In the genomic region with DNA sequence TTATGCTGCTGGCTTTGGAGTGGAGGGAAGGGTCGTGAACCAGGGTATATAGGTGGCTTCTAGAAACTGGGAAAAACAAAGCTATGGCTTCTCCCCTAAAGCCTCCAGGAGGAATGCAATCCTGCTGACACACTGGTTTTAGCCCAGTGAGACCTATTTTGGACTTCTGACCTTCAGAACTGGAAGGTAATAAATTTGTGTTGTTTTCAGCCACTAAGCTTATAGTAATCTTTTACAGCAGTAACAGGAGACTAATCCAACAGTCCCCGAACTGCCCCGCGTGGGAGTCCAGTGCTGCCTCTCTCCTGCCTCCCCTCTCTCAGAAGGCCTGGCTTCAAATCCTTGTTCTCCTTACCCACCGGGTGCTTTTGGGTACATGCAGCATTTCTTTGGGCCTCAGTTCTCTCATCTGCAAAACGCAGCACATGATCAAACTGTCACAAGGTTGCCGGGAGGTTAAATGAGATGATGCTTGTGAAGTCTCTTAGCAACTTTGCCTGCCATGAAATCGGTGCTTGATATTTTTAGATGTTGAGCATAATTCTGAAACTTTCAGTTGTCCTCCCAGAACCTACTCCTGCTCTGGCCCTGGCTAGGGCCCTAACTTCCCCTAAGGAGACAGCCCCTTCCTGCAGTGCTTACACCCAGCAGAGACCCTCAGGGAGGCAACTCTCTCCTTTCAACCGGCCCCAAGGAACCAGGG, we compare ENCODE assay signal across 12 cellular contexts.
DNase-seq lines count a peak whose midpoint lies in the region; ATAC-seq, FAIRE-seq and TF ChIP-seq lines count a peak whose summit lies in the region.
"Had no signal": no experiment of that assay in that cellular context is flagged by ENCODE, and none has a peak within 500 bp of the region (broad histone marks: within the 10 kb centered on the region; RNA-seq: fewer than 3 reads in every experiment).

No MANE protein-coding gene starts in this region.

- peak; percentile 96 for FAIRE-seq in GM18507 (lab: Jason Lieb, UNC)

- DNase-seq in GM18507 (ENCODE audit: extremely low spot score, insufficient read length, low read depth) (no peak), mesothelial cell of epicardium (ENCODE audit: low spot score in 2 of 2, unreplicated experiment in 2 of 2) (no peak), transverse colon (no peak), upper lobe of left lung (no peak), posterior cingulate gyrus (no peak)
- DNase-seq: cortex of kidney, NCI-H187 treated with DMSO at 0.1 percent for 48 hours, spleen had no signal

- H3K27me3 Mint-ChIP-seq in mesothelial cell of epicardium (ENCODE audit: low read depth) = no peaks in the 10 kb centered on the region
- H3K27me3 Mint-ChIP-seq: activated naive CD4-positive, alpha-beta T cell treated with anti-CD3 and anti-CD28 coated beads, Interleukin-2, amount 50 U/mL, for 24 hours had no signal

- intact Hi-C loops in transverse colon (cut with DNase I; ENCODE audit: low total_unique reads) = no loop called here
- intact Hi-C loops in posterior cingulate gyrus (cut with DNase I) = no loop called here

- H3K27me3 ChIP-seq in transverse colon (no peaks in the 10 kb centered on the region), upper lobe of left lung (no peaks in the 10 kb centered on the region)
- H3K27me3 ChIP-seq: spleen had no signal

- H3K27ac ChIP-seq in transverse colon (peak overlapping the region in 2 of 4 donors; percentile 25 to 48), upper lobe of left lung (no peak overlapping the region)

- in situ Hi-C loops in transverse colon (cut with MboI; ENCODE audit: low pct_ligation_motif_present in 1 of 4, low pct_unique_long_range_greater_than_20kb in 1 of 4, low sequenced_read_pairs in 3 of 4) = no loop called here

- ATAC-seq in GM21786 (IDR thresholded peaks at IDR 0.05; ENCODE audit: unreplicated experiment) (peak; percentile 55), HG03521 (IDR thresholded peaks at IDR 0.05; ENCODE audit: unreplicated experiment) (peak; percentile 34), GM18861 (IDR thresholded peaks at IDR 0.05; ENCODE audit: unreplicated experiment) (no peak), upper lobe of left lung (ENCODE audit: low FRiP score in 2 of 2) (no peak)

- TF ChIP-seq POLR2A in transverse colon (IDR thresholded peaks at IDR 0.05) = no peak
- TF ChIP-seq POLR2A in upper lobe of left lung (IDR thresholded peaks at IDR 0.05) = no peak

- 81 to 88% methylated on average over 6 to 9 of the region's 9 CpGs for WGBS in transverse colon (ENCODE audit: low coverage in 1 of 2), 2 donors
- 89 to 91% methylated on average over 9 of the region's 9 CpGs for WGBS in upper lobe of left lung, 2 donors

- peaks cover 5% of the 10 kb centered on the region for H3K9me3 Mint-ChIP-seq in mesothelial cell of epicardium
- H3K9me3 Mint-ChIP-seq: activated naive CD4-positive, alpha-beta T cell treated with anti-CD3 and anti-CD28 coated beads, Interleukin-2, amount 50 U/mL, for 24 hours had no signal

- no peaks in the 10 kb centered on the region for H3K36me3 ChIP-seq in transverse colon
- H3K36me3 ChIP-seq in upper lobe of left lung = no peaks in the 10 kb centered on the region
- H3K36me3 ChIP-seq: spleen had no signal

- H3K4me3 ChIP-seq in transverse colon (no peak overlapping the region), upper lobe of left lung (no peak overlapping the region)

- H3K36me3 Mint-ChIP-seq in mesothelial cell of epicardium = no peaks in the 10 kb centered on the region
- H3K36me3 Mint-ChIP-seq: activated naive CD4-positive, alpha-beta T cell treated with anti-CD3 and anti-CD28 coated beads, Interleukin-2, amount 50 U/mL, for 24 hours had no signal

- H3K4me1 ChIP-seq in transverse colon (no peaks in the 10 kb centered on the region), upper lobe of left lung (peaks cover 0 to 7% (median 3%) of the 10 kb centered on the region in 4 donors)

- no peak overlapping the region for H3K4me3 Mint-ChIP-seq in mesothelial cell of epicardium
- H3K4me3 Mint-ChIP-seq: activated naive CD4-positive, alpha-beta T cell treated with anti-CD3 and anti-CD28 coated beads, Interleukin-2, amount 50 U/mL, for 24 hours had no signal

- H3K9me3 ChIP-seq in transverse colon (no peaks in the 10 kb centered on the region), upper lobe of left lung (no peaks in the 10 kb centered on the region)
- H3K9me3 ChIP-seq: spleen had no signal

- TF ChIP-seq EP300 in transverse colon (IDR thresholded peaks at IDR 0.05; ENCODE audit: low read depth) (no peak), upper lobe of left lung (IDR thresholded peaks at IDR 0.05) (no peak)

- H3K4me1 Mint-ChIP-seq in mesothelial cell of epicardium = peaks cover 32% of the 10 kb centered on the region
- H3K4me1 Mint-ChIP-seq: activated naive CD4-positive, alpha-beta T cell treated with anti-CD3 and anti-CD28 coated beads, Interleukin-2, amount 50 U/mL, for 24 hours had no signal

- no peak for TF ChIP-seq CTCF in mesothelial cell of epicardium (IDR thresholded peaks at IDR 0.05; ENCODE audit: unreplicated experiment)
- TF ChIP-seq CTCF in transverse colon (IDR thresholded peaks at IDR 0.05) = no peak
- no peak for TF ChIP-seq CTCF in upper lobe of left lung (IDR thresholded peaks at IDR 0.05)

- peak overlapping the region; percentile 89 for H3K27ac Mint-ChIP-seq in mesothelial cell of epicardium
- H3K27ac Mint-ChIP-seq: activated naive CD4-positive, alpha-beta T cell treated with anti-CD3 and anti-CD28 coated beads, Interleukin-2, amount 50 U/mL, for 24 hours had no signal

Comparison
In these comparisons a context has a peak if more than half of its experiments do, and no peak if none do; other contexts are left out.
1. ATAC-seq: peak in GM21786 (single experiment) and HG03521 (single experiment); none in GM18861 (single experiment) and upper lobe of left lung (0 of 2).